ENCODE assay signal across 9 cellular contexts in the genomic region with DNA sequence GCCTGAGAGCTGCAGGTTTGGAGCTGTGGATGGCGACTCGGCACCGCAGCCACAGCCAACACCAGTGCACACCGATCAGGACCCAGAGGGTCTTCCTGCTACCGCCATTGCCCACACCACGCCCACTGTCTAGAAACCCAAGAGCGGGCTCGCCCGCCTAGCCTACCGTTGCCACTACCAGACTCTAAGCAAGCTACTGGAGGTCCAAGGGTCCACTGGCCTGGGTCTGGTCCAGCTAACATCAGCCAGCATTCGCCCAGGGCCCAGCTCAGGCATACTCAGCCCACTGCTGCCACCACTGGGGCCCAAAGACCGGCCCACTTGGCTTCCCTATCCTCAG. TPM values are rescaled to one million over a fixed set of nuclear protein-coding genes. Genes with fewer than 3 reads are reported as not detected.
DNase-seq lines count a peak whose midpoint lies in the region; ATAC-seq and TF ChIP-seq lines count a peak whose summit lies in the region.
"Had no signal": no experiment of that assay in that cellular context is flagged by ENCODE, and none has a peak within 500 bp of the region (broad histone marks: within the 10 kb centered on the region; RNA-seq: fewer than 3 reads in every experiment).

No MANE protein-coding gene starts in this region.

- H3K4me3 ChIP-seq in Loucy (ENCODE audit: low read length, poor library complexity, severe bottlenecking) (no peak overlapping the region), hepatocyte (no peak overlapping the region)

- peaks cover 13% of the 10 kb centered on the region for H3K4me1 Mint-ChIP-seq in activated naive CD4-positive, alpha-beta T cell treated with anti-CD3 and anti-CD28 coated beads, Interleukin-2, amount 50 U/mL, for 24 hours
- peaks cover 14 to 23% of the 10 kb centered on the region in 2 donors for H3K4me1 Mint-ChIP-seq in stimulated activated naive B cell treated with anti-CD40 and anti-IgM and Interleukin-4, amounts not matched to agents 10 μg/mL and 1 μg/mL and 100 μg/mL, for 72 hours

- H3K9me3 ChIP-seq in Loucy (ENCODE audit: insufficient read depth, low read depth, low read length) (no peaks in the 10 kb centered on the region), hepatocyte (ENCODE audit: low read depth) (no peaks in the 10 kb centered on the region)

- no peaks in the 10 kb centered on the region for H3K79me2 ChIP-seq in Loucy (ENCODE audit: insufficient read depth, low read length)
- no peaks in the 10 kb centered on the region for H3K79me2 ChIP-seq in hepatocyte

- no peaks in the 10 kb centered on the region for H3K9me3 Mint-ChIP-seq in activated naive CD4-positive, alpha-beta T cell treated with anti-CD3 and anti-CD28 coated beads, Interleukin-2, amount 50 U/mL, for 24 hours
- peaks cover 2 to 5% of the 10 kb centered on the region in 2 donors for H3K9me3 Mint-ChIP-seq in stimulated activated naive B cell treated with anti-CD40 and anti-IgM and Interleukin-4, amounts not matched to agents 10 μg/mL and 1 μg/mL and 100 μg/mL, for 72 hours

- peak overlapping the region; percentile 96 for H2AFZ ChIP-seq in Loucy (ENCODE audit: low read length)
- no peak overlapping the region for H2AFZ ChIP-seq in hepatocyte

- peaks cover 2% of the 10 kb centered on the region for H3K36me3 Mint-ChIP-seq in activated naive CD4-positive, alpha-beta T cell treated with anti-CD3 and anti-CD28 coated beads, Interleukin-2, amount 50 U/mL, for 24 hours
- no peaks in the 10 kb centered on the region for H3K36me3 Mint-ChIP-seq in stimulated activated naive B cell treated with anti-CD40 and anti-IgM and Interleukin-4, amounts not matched to agents 10 μg/mL and 1 μg/mL and 100 μg/mL, for 72 hours

- H3K9me2 ChIP-seq in Loucy (replicated peaks; ENCODE audit: low read depth, low read length) (no peaks in the 10 kb centered on the region), hepatocyte (replicated peaks; ENCODE audit: insufficient read depth) (no peaks in the 10 kb centered on the region)

- 91% methylated on average over 12 of the region's 12 CpGs for WGBS in hepatocyte (ENCODE audit: low lambda C conversion rate, missing lambda C conversion rate)

- H3K4me2 ChIP-seq in Loucy (ENCODE audit: low read depth, low read length, poor library complexity, severe bottlenecking), result peak overlapping the region; percentile 98
- H3K4me2 ChIP-seq in hepatocyte, result peak overlapping the region; percentile 93

- TF ChIP-seq CTCF in Loucy (conservative IDR thresholded peaks at IDR 0.05; ENCODE audit: low read length) (no peak), hepatocyte (IDR thresholded peaks at IDR 0.05; ENCODE audit: poor library complexity) (no peak)

- peak overlapping the region; percentile 90 for H3K4me3 Mint-ChIP-seq in activated naive CD4-positive, alpha-beta T cell treated with anti-CD3 and anti-CD28 coated beads, Interleukin-2, amount 50 U/mL, for 24 hours
- peak overlapping the region; percentile 84 to 87 for H3K4me3 Mint-ChIP-seq in stimulated activated naive B cell treated with anti-CD40 and anti-IgM and Interleukin-4, amounts not matched to agents 10 μg/mL and 1 μg/mL and 100 μg/mL, for 72 hours

- no peak for DNase-seq in activated naive CD4-positive, alpha-beta T cell treated with Interleukin-2 at 50 U/mL for 16 hours
- DNase-seq in hepatocyte (ENCODE audit: low spot score) (no peak), SHP77 (lab: John Stamatoyannopoulos, UW) (no peak)
- no peak for DNase-seq in stimulated activated naive B cell treated with anti-CD40 and anti-IgM and Interleukin-4, amounts not matched to agents 10 μg/mL and 1 μg/mL and 100 μg/mL, for 72 hours

- H4K20me1 ChIP-seq in Loucy (ENCODE audit: insufficient read depth, low read length, poor library complexity, severe bottlenecking) (no peaks in the 10 kb centered on the region), hepatocyte (ENCODE audit: insufficient read depth, poor library complexity, severe bottlenecking) (no peaks in the 10 kb centered on the region)
- H4K20me1 ChIP-seq: BLaER1 had no signal

- no peak overlapping the region for H3K27ac Mint-ChIP-seq in activated naive CD4-positive, alpha-beta T cell treated with anti-CD3 and anti-CD28 coated beads, Interleukin-2, amount 50 U/mL, for 24 hours
- no peak overlapping the region for H3K27ac Mint-ChIP-seq in stimulated activated naive B cell treated with anti-CD40 and anti-IgM and Interleukin-4, amounts not matched to agents 10 μg/mL and 1 μg/mL and 100 μg/mL, for 72 hours

- H3K27ac ChIP-seq in hepatocyte, result no peak overlapping the region
- H3K27ac ChIP-seq: BLaER1 had no signal

- H3K27me3 ChIP-seq in Loucy (ENCODE audit: insufficient read depth, low read length, poor library complexity, severe bottlenecking) (no peaks in the 10 kb centered on the region), hepatocyte (peaks cover 27% of the 10 kb centered on the region)

- H3K9ac ChIP-seq in Loucy (ENCODE audit: low read depth, low read length, poor library complexity, severe bottlenecking), result no peak overlapping the region
- H3K9ac ChIP-seq: BLaER1 had no signal

- H3F3A ChIP-seq in Loucy (ENCODE audit: low read depth), result no peaks in the 10 kb centered on the region

- peaks cover 18% of the 10 kb centered on the region for H3K27me3 Mint-ChIP-seq in activated naive CD4-positive, alpha-beta T cell treated with anti-CD3 and anti-CD28 coated beads, Interleukin-2, amount 50 U/mL, for 24 hours
- peaks cover 30 to 42% of the 10 kb centered on the region in 2 donors for H3K27me3 Mint-ChIP-seq in stimulated activated naive B cell treated with anti-CD40 and anti-IgM and Interleukin-4, amounts not matched to agents 10 μg/mL and 1 μg/mL and 100 μg/mL, for 72 hours

- H3K4me1 ChIP-seq in Loucy (ENCODE audit: insufficient read depth, low read length, poor library complexity, severe bottlenecking) (peaks cover 8% of the 10 kb centered on the region), hepatocyte (ENCODE audit: insufficient read depth) (no peaks in the 10 kb centered on the region)
- H3K4me1 ChIP-seq: BLaER1 had no signal

- no peaks in the 10 kb centered on the region for H3K36me3 ChIP-seq in Loucy (ENCODE audit: insufficient read depth, low read length)
- H3K36me3 ChIP-seq in hepatocyte (replicated peaks; ENCODE audit: insufficient read depth, low read depth), result no peaks in the 10 kb centered on the region
- H3K36me3 ChIP-seq: BLaER1 had no signal

- no peak for ATAC-seq in stimulated activated naive B cell treated with anti-CD40 and anti-IgM and Interleukin-4, amounts not matched to agents 10 μg/mL and 1 μg/mL and 100 μg/mL, for 72 hours (replicated peaks)
- ATAC-seq in GM19324 (IDR thresholded peaks at IDR 0.05; ENCODE audit: low FRiP score, unreplicated experiment), result no peak
- no peak for ATAC-seq in HG03354 (IDR thresholded peaks at IDR 0.05; ENCODE audit: poor library complexity, severe bottlenecking, unreplicated experiment)

RNA-seq across cellular contexts. Expression of a gene that starts 30.5 kb away (rescaled TPM):
- 44.3 and 60.9 TPM in 2 replicates for total RNA-seq in hepatocyte
- 23.7 and 24.0 TPM in 2 replicates for polyA plus RNA-seq in hepatocyte
